In the genomic region with DNA sequence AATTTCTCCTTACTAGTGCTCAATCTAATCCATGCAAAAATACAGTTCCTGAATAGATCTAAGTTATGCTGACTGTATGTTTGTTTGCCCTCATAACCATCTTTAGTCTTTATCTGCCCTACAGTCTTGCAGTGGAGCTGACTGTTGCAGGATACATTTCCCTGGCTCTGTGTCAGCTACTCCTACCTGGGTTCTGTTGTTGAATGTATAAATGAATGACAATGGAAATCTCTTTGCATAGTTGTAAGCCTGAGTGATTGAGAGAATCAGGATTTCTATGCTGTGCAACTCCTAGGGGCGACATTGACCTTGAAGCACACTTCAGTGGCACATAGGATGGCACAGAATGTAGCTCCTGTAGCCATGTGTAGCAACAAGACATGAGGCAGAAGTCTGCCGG, we compare ENCODE assay signal across 1 cellular context.
TF ChIP-seq lines count a peak whose summit lies in the region.

No MANE protein-coding gene starts in this region.

TF ChIP-seq in GM12878, 131 proteins besides CTCF, POLR2A, EP300 and RAD21:
- TF ChIP-seq GABPA (IDR thresholded peaks at IDR 0.05; ENCODE audit: low read depth): no peak
